8 cellular contexts compared by ENCODE assay signal in the genomic region with DNA sequence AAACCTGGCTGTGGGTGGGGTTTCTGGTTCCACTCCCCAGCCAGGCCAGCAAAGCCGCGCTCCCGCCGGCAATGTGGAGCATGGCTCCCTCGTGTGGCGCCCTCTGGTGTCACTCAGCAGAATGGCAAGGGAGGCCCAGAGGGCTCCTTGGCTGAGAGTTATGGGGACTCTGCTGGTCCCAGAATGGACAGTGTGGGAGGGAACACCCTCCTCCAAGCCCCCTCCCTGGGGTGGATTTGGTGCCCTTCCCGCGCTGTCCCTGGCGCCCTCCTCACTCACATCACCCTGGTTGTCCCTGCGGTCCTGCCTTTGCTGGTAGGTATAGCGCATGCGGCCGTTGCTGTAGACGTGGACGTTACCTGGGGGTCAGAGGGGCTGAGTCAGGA. TPM values are rescaled to one million over a fixed set of nuclear protein-coding genes. Genes with fewer than 3 reads are reported as not detected.
DNase-seq lines count a peak whose midpoint lies in the region; TF ChIP-seq lines count a peak whose summit lies in the region.

No MANE protein-coding gene starts in this region.

- TF ChIP-seq POLR2A in erythroblast (IDR thresholded peaks at IDR 0.05; ENCODE audit: low read length) (no peak), vagina (IDR thresholded peaks at IDR 0.05) (no peak)

- intact Hi-C loops in vagina (cut with DNase I) = no loop called here

- H3K4me3 Mint-ChIP-seq in neural crest cell = no peak overlapping the region

- peaks cover 4% of the 10 kb centered on the region for H3K36me3 Mint-ChIP-seq in neural crest cell (ENCODE audit: low read depth)

- no peaks in the 10 kb centered on the region for H3K9me3 Mint-ChIP-seq in neural crest cell

- peaks cover 0 to 63% of the 10 kb centered on the region in 2 donors for H3K36me3 ChIP-seq in vagina

- no peaks in the 10 kb centered on the region for H3K9me3 ChIP-seq in vagina

- peaks cover 29% of the 10 kb centered on the region for H3K4me1 ChIP-seq in vagina

- no peak overlapping the region for H3K27ac Mint-ChIP-seq in neural crest cell (ENCODE audit: unreplicated experiment)

- H3K4me3 ChIP-seq in vagina = no peak overlapping the region

- H3K27me3 Mint-ChIP-seq in neural crest cell (ENCODE audit: low read depth) = no peaks in the 10 kb centered on the region

- peak; percentile 91 for TF ChIP-seq CTCF in neural crest cell (conservative IDR thresholded peaks at IDR 0.05)
- peak; percentile 67 to 93 (median 93) for TF ChIP-seq CTCF in vagina (IDR thresholded peaks at IDR 0.05)

- H3K27ac ChIP-seq in vagina = no peak overlapping the region

- H3K27me3 ChIP-seq in vagina = no peaks in the 10 kb centered on the region

- DNase-seq in NCI-H1436 (lab: John Stamatoyannopoulos, UW) (peak; percentile 45), NCI-H1436 treated with DMSO at 0.1 percent for 48 hours (lab: John Stamatoyannopoulos, UW) (no peak), NCI-H460 (ENCODE audit: extremely low read depth, low read depth) (peak; percentile 51), activated T-cell treated with anti-CD3 and anti-CD28 coated beads for 24 hours (ENCODE audit: low read depth) (peak; percentile 66), erythroblast (lab: John Stamatoyannopoulos, UW) (peak; percentile 76 to 87), neural crest cell (ENCODE audit: low read depth, low spot score) (peak; percentile 79), vagina (ENCODE audit: extremely low spot score in 2 of 2) (no peak), GM19240 (ENCODE audit: insufficient read length, low spot score) (no peak)

- peaks cover 19% of the 10 kb centered on the region for H3K4me1 Mint-ChIP-seq in neural crest cell

RNA-seq across cellular contexts. Expression of a gene that starts 14.2 kb away (rescaled TPM):
- 5.4 and 7.0 TPM in 2 replicates for total RNA-seq in NCI-H460 (2014; rRNA removed; shearing (Covaris generic))
- 13.4 and 23.8 TPM in 2 replicates for polyA plus RNA-seq in NCI-H460 (2014; cell fraction: nucleus; rRNA removed)
- total RNA-seq in neural crest cell = 32.4 and 36.5 TPM in 2 replicates
- total RNA-seq in vagina = 29.7 TPM

Comparison
In these comparisons a context has a peak if more than half of its experiments do, and no peak if none do; other contexts are left out.
1. DNase-seq: peak in NCI-H1436 (single experiment), NCI-H460 (single experiment), activated T-cell treated with anti-CD3 and anti-CD28 coated beads for 24 hours (single experiment), erythroblast (2 of 2) and neural crest cell (single experiment); none in NCI-H1436 treated with DMSO at 0.1 percent for 48 hours (single experiment), vagina (0 of 2) and GM19240 (single experiment).